In genomic region chr17:50269477-50270429, GRCh38 we compare ENCODE assay signal across 9 cellular contexts. TPM values are rescaled to one million over a fixed set of nuclear protein-coding genes. Genes with fewer than 3 reads are reported as not detected.
A peak's percentile ranks its signal among the peaks of the same experiment; 100 is the strongest.
DNase-seq lines count a peak whose midpoint lies in the region; ATAC-seq, FAIRE-seq and TF ChIP-seq lines count a peak whose summit lies in the region.
"Had no signal": no experiment of that assay in that cellular context is flagged by ENCODE, and none has a peak within 500 bp of the region (broad histone marks: within the 10 kb centered on the region; RNA-seq: fewer than 3 reads in every experiment).

No MANE protein-coding gene starts in this region.

- ATAC-seq in GM21786 (IDR thresholded peaks at IDR 0.05; ENCODE audit: unreplicated experiment) = no peak

- H3K4me3 ChIP-seq in AG04449 (ENCODE audit: low read depth, low read length) (peak overlapping the region; percentile 53), dorsolateral prefrontal cortex (no peak overlapping the region)

- CTCF ChIA-PET in AG04449 (lab: Yijun Ruan, JAX) = interaction anchor here (0.7 to 19.7 kb wide), 19 partner anchors 8 to 175 kb away, joined by 3 to 489 read pairs (median 5); partner anchors contain the start of genes COL1A1 and SGCA

- peaks cover 0 to 16% (median 9%) of the 10 kb centered on the region in 45 donors for H3K27me3 ChIP-seq in dorsolateral prefrontal cortex

- DNase-seq in AG04449 (ENCODE audit: low read depth, low spot score) = no peak
- peak; percentile 44 for DNase-seq in GM18507 (ENCODE audit: extremely low spot score, insufficient read length, low read depth)
- peak; percentile 47 for DNase-seq in NCI-H2171 treated with DMSO at 0.1 percent for 48 hours (lab: John Stamatoyannopoulos, UW)
- peak; percentile 44 to 57 for DNase-seq in activated CD4-positive, alpha-beta T cell treated with anti-CD3 and anti-CD28 coated beads for 24 hours (ENCODE audit: low read depth in 2 of 2)
- DNase-seq in dorsolateral prefrontal cortex = peak in 9 of 10 donors; percentile 18 to 74 (median 52)
- peak; percentile 62 to 71 for DNase-seq in lung microvascular endothelial cell (ENCODE audit: low read depth in 2 of 2)
- peak in 2 of 3 experiments; percentile 26 to 31 for DNase-seq in stimulated activated CD4-positive, alpha-beta T cell treated with anti-CD3 and anti-CD28 coated beads, TNF-alpha, amount 100 ng/mL, for 4 hours (ENCODE audit: low read depth in 3 of 3)

- TF ChIP-seq CTCF in AG04449 (IDR thresholded peaks at IDR 0.05; ENCODE audit: insufficient read depth, low read length, missing control alignments) (peak; percentile 80), dorsolateral prefrontal cortex (IDR thresholded peaks at IDR 0.05 in 54 of 56, conservative IDR thresholded peaks at IDR 0.05 in 2 of 56; ENCODE audit: low read depth in 1 of 56, partially characterized antibody in 56 of 56) (peak; percentile 25 to 74 (median 60))

- FAIRE-seq in GM18507 (lab: Jason Lieb, UNC) = peak; percentile 91

- intact Hi-C loops in dorsolateral prefrontal cortex (cut with DNase I) = loop anchor here in 1 of 2 donors (10.0 kb wide), 1 partner anchor 175 kb away; the partner anchor contains the start of gene PDK2

- peak overlapping the region in 6 of 59 donors; percentile 10 to 58 (median 46) for H3K27ac ChIP-seq in dorsolateral prefrontal cortex

- POLR2A ChIA-PET in AG04449 (lab: Yijun Ruan, JAX) = interaction anchor here (0.8 to 30.0 kb wide), 4 partner anchors 8 to 78 kb away, joined by 3 to 2316 read pairs (median 9); partner anchors contain the start of gene COL1A1

RNA-seq across cellular contexts. Expression of gene TMEM92, which starts 4.5 kb away (rescaled TPM):
- total RNA-seq in dorsolateral prefrontal cortex (1 to 10 TPM in 4 of 120 experiments, under 1 TPM in 26, not detected in 90; 0.14 to 2.1 (median 0.43) TPM), lung microvascular endothelial cell (not detected in 2 replicates)
- total RNA-seq: temporal lobe had no signal
